8 cellular contexts compared by ENCODE assay signal in genomic region chr12:132710062-132710421, GRCh38. TPM values are rescaled to one million over a fixed set of nuclear protein-coding genes. Genes with fewer than 3 reads are reported as not detected.
A peak's percentile ranks its signal among the peaks of the same experiment; 100 is the strongest.
DNase-seq lines count a peak whose midpoint lies in the region; ATAC-seq and TF ChIP-seq lines count a peak whose summit lies in the region.

No MANE protein-coding gene starts in this region.

- peaks cover 0 to 12% (median 1%) of the 10 kb centered on the region in 6 donors for H3K9me3 Mint-ChIP-seq in immature natural killer cell
- H3K9me3 Mint-ChIP-seq in stimulated activated naive CD8-positive, alpha-beta T cell treated with anti-CD3 and anti-CD28 coated beads, Interleukin-15, amount 100 ng/mL, for 72 hours = peaks cover 0 to 6% of the 10 kb centered on the region in 2 donors

- H3K27me3 Mint-ChIP-seq in immature natural killer cell (ENCODE audit: low read depth in 3 of 3) = peaks cover 4 to 5% (median 4%) of the 10 kb centered on the region in 3 donors
- no peaks in the 10 kb centered on the region for H3K27me3 Mint-ChIP-seq in stimulated activated naive CD8-positive, alpha-beta T cell treated with anti-CD3 and anti-CD28 coated beads, Interleukin-15, amount 100 ng/mL, for 72 hours

- DNase-seq in ascending aorta (ENCODE audit: low spot score in 2 of 2) (no peak), immature natural killer cell (no peak), H4 (ENCODE audit: low spot score) (no peak)
- peak in 1 of 2 donors; percentile 25 for DNase-seq in stimulated activated naive CD8-positive, alpha-beta T cell treated with anti-CD3 and anti-CD28 coated beads, Interleukin-15, amount 100 ng/mL, for 72 hours
- no peak for DNase-seq in NK-92 treated with Interleukin-12 subunit alpha and Interleukin-12 subunit beta, amount 100 ng/mL, for 24 hours (lab: John Stamatoyannopoulos, UW)

- peak; percentile 29 for ATAC-seq in GM19438 (IDR thresholded peaks at IDR 0.05; ENCODE audit: low read depth, unreplicated experiment)
- peak; percentile 37 for ATAC-seq in HG03439 (IDR thresholded peaks at IDR 0.05; ENCODE audit: unreplicated experiment)
- peak; percentile 18 for ATAC-seq in stimulated activated naive CD8-positive, alpha-beta T cell treated with anti-CD3 and anti-CD28 coated beads, Interleukin-15, amount 100 ng/mL, for 72 hours

- peaks cover 0 to 3% (median 0%) of the 10 kb centered on the region in 3 donors for H3K36me3 Mint-ChIP-seq in immature natural killer cell

- H3K4me3 Mint-ChIP-seq in immature natural killer cell = peak overlapping the region; percentile 87 to 94 (median 91)
- H3K4me3 Mint-ChIP-seq in stimulated activated naive CD8-positive, alpha-beta T cell treated with anti-CD3 and anti-CD28 coated beads, Interleukin-15, amount 100 ng/mL, for 72 hours = peak overlapping the region; percentile 94

- peak overlapping the region; percentile 89 to 97 (median 91) for H3K27ac Mint-ChIP-seq in immature natural killer cell
- peak overlapping the region; percentile 91 to 92 for H3K27ac Mint-ChIP-seq in stimulated activated naive CD8-positive, alpha-beta T cell treated with anti-CD3 and anti-CD28 coated beads, Interleukin-15, amount 100 ng/mL, for 72 hours

- H3K4me3 ChIP-seq in BLaER1 treated with 17β-estradiol and CSF1 and Interleukin-3, amounts not matched to agents 10 nM and 100 nM = peak overlapping the region; percentile 78 to 98 (median 94)
- H3K4me3 ChIP-seq in ascending aorta = peak overlapping the region; percentile 83 to 90

- H3K27ac ChIP-seq in BLaER1 treated with 17β-estradiol and CSF1 and Interleukin-3, amounts not matched to agents 10 nM and 100 nM = peak overlapping the region; percentile 65 to 91 (median 84)
- peak overlapping the region; percentile 58 to 79 for H3K27ac ChIP-seq in ascending aorta

- peaks cover 29 to 45% (median 36%) of the 10 kb centered on the region in 10 experiments for H3K4me1 ChIP-seq in BLaER1 treated with 17β-estradiol and CSF1 and Interleukin-3, amounts not matched to agents 10 nM and 100 nM
- peaks cover 0 to 14% of the 10 kb centered on the region in 2 donors for H3K4me1 ChIP-seq in ascending aorta

- intact Hi-C loops in ascending aorta (cut with DNase I) = loop anchor here (1.0 to 2.0 kb wide), 4 partner anchors 23 to 565 kb away; partner anchors contain the start of genes ANKLE2, DDX51, GOLGA3 and NOC4L

- H3K36me3 ChIP-seq in BLaER1 treated with 17β-estradiol and CSF1 and Interleukin-3, amounts not matched to agents 10 nM and 100 nM = peaks cover 8 to 38% (median 26%) of the 10 kb centered on the region in 11 experiments
- H3K36me3 ChIP-seq in ascending aorta = peaks cover 0 to 10% of the 10 kb centered on the region in 2 donors

- H3K27me3 ChIP-seq in BLaER1 treated with 17β-estradiol and CSF1 and Interleukin-3, amounts not matched to agents 10 nM and 100 nM = no peaks in the 10 kb centered on the region
- no peaks in the 10 kb centered on the region for H3K27me3 ChIP-seq in ascending aorta

- TF ChIP-seq CTCF in ascending aorta (IDR thresholded peaks at IDR 0.05) = no peak

- peaks cover 22 to 31% of the 10 kb centered on the region in 2 donors for H3K4me1 Mint-ChIP-seq in immature natural killer cell
- peaks cover 24% of the 10 kb centered on the region for H3K4me1 Mint-ChIP-seq in stimulated activated naive CD8-positive, alpha-beta T cell treated with anti-CD3 and anti-CD28 coated beads, Interleukin-15, amount 100 ng/mL, for 72 hours

- peak overlapping the region; percentile 82 to 99 (median 93) for H3K4me2 ChIP-seq in BLaER1 treated with 17β-estradiol and CSF1 and Interleukin-3, amounts not matched to agents 10 nM and 100 nM

- peak overlapping the region; percentile 83 to 97 (median 90) for H3K9ac ChIP-seq in BLaER1 treated with 17β-estradiol and CSF1 and Interleukin-3, amounts not matched to agents 10 nM and 100 nM

- peaks cover 8 to 41% (median 37%) of the 10 kb centered on the region in 11 experiments; a peak in 21 of 22 replicates for H4K20me1 ChIP-seq in BLaER1 treated with 17β-estradiol and CSF1 and Interleukin-3, amounts not matched to agents 10 nM and 100 nM

- H3K9me3 ChIP-seq in BLaER1 treated with 17β-estradiol and CSF1 and Interleukin-3, amounts not matched to agents 10 nM and 100 nM (replicated peaks in 1 of 11) = no peaks in the 10 kb centered on the region
- no peaks in the 10 kb centered on the region for H3K9me3 ChIP-seq in ascending aorta

RNA-seq across cellular contexts. Expression of gene PGAM5, which starts 0.6 kb away (rescaled TPM):
- 41.2 TPM for total RNA-seq in ascending aorta
- 10 to 100 TPM; 12.1 to 19.6 (median 18.7) TPM for polyA plus RNA-seq in immature natural killer cell
- 24.0 and 27.9 TPM in 2 replicates for total RNA-seq in H4 (2014; rRNA removed; shearing (Covaris generic))

RNA-seq across cellular contexts. Expression of gene PXMP2, which starts 22.7 kb away (rescaled TPM):
- total RNA-seq in ascending aorta = 18.8 TPM
- 10 to 100 TPM; 12.5 to 18.2 (median 17.3) TPM for polyA plus RNA-seq in immature natural killer cell
- total RNA-seq in H4 (2014; rRNA removed; shearing (Covaris generic)) = 28.0 and 36.6 TPM in 2 replicates

RNA-seq across cellular contexts. Expression of gene POLE, which starts 22.9 kb away (rescaled TPM):
- 115 TPM for total RNA-seq in ascending aorta
- polyA plus RNA-seq in immature natural killer cell = 1 to 10 TPM; 2.2 to 8.8 (median 2.3) TPM
- total RNA-seq in H4 (2014; rRNA removed; shearing (Covaris generic)) = 6.9 and 11.8 TPM in 2 replicates

RNA-seq across cellular contexts. Expression of gene ANKLE2, which starts 51.6 kb away (rescaled TPM):
- 54.2 TPM for total RNA-seq in ascending aorta
- 10 to 100 TPM; 14.4 to 26.7 (median 22.3) TPM for polyA plus RNA-seq in immature natural killer cell
- total RNA-seq in H4 (2014; rRNA removed; shearing (Covaris generic)) = 21.9 and 26.8 TPM in 2 replicates
